In genomic region chr20:62405108-62405980, GRCh38 we compare ENCODE assay signal across 1 cellular context.
TF ChIP-seq lines count a peak whose summit lies in the region.

No MANE protein-coding gene starts in this region.

TF ChIP-seq in HepG2, 621 proteins besides CTCF, POLR2A, EP300 and RAD21 (continued from another document and continues in another):
- peak; percentile 84 for TF ChIP-seq ZFP91 (CRISPR knock-in tag; IDR thresholded peaks at IDR 0.05; ENCODE audit: borderline replicate concordance)
- TF ChIP-seq NR2C2 (CRISPR knock-in tag; IDR thresholded peaks at IDR 0.05; ENCODE audit: borderline replicate concordance), result peak; percentile 74; the same call in 1 of the 2 replicates
- TF ChIP-seq PCBP1 (IDR thresholded peaks at IDR 0.05; ENCODE audit: borderline replicate concordance, low read depth, low read length), result peak; percentile 42; the same call in 1 of the 2 replicates
- peak; percentile 0; the same call in 1 of the 2 replicates for TF ChIP-seq YEATS2 (CRISPR knock-in tag; IDR thresholded peaks at IDR 0.05; ENCODE audit: borderline replicate concordance)
- peak; percentile 59 for TF ChIP-seq BHLHE40 (IDR thresholded peaks at IDR 0.05; ENCODE audit: low read length)
- TF ChIP-seq HIC2 (CRISPR knock-in tag; IDR thresholded peaks at IDR 0.05; ENCODE audit: low read depth), result no peak
- no peak for TF ChIP-seq PHF21A (CRISPR knock-in tag; IDR thresholded peaks at IDR 0.05)
- TF ChIP-seq ZNF33B (CRISPR knock-in tag; IDR thresholded peaks at IDR 0.05), result peak; percentile 63; the same call in 1 of the 2 replicates
- TF ChIP-seq HNF4A (CRISPR knock-in tag; IDR thresholded peaks at IDR 0.05), result peak; percentile 55
- TF ChIP-seq CHCHD3 (CRISPR knock-in tag; IDR thresholded peaks at IDR 0.05), result peak; percentile 84; the same call in 1 of the 2 replicates
- TF ChIP-seq ATAD3A (CRISPR knock-in tag; IDR thresholded peaks at IDR 0.05), result peak; percentile 83; the same call in 1 of the 2 replicates
- no peak for TF ChIP-seq NBN (conservative IDR thresholded peaks at IDR 0.05)
- TF ChIP-seq RARG (CRISPR knock-in tag; IDR thresholded peaks at IDR 0.05; ENCODE audit: low read depth), result no peak
- TF ChIP-seq ZNF205 (CRISPR knock-in tag; IDR thresholded peaks at IDR 0.05), result 0 out of 2 replicates have a peak, but pooled peaks have one; percentile 39
- peak; percentile 77 for TF ChIP-seq KDM1A (CRISPR knock-in tag; IDR thresholded peaks at IDR 0.05)
- TF ChIP-seq NAIF1 (CRISPR knock-in tag; IDR thresholded peaks at IDR 0.05; ENCODE audit: borderline replicate concordance), result no peak
- no peak for TF ChIP-seq SP5 (CRISPR knock-in tag; IDR thresholded peaks at IDR 0.05; ENCODE audit: borderline replicate concordance, low read depth)
- TF ChIP-seq MEIS2 (CRISPR knock-in tag; IDR thresholded peaks at IDR 0.05), result peak; percentile 58; the same call in 1 of the 2 replicates
- TF ChIP-seq ZNF556 (CRISPR knock-in tag; IDR thresholded peaks at IDR 0.05; ENCODE audit: borderline replicate concordance), result 0 out of 2 replicates have a peak, but pooled peaks have one; percentile 65
- TF ChIP-seq XRCC5 (optimal IDR thresholded peaks at IDR 0.05; ENCODE audit: low read length), result peak; percentile 98
- no peak for TF ChIP-seq ZSCAN31 (CRISPR knock-in tag; IDR thresholded peaks at IDR 0.05; ENCODE audit: low read depth)
- TF ChIP-seq ZNF746 (CRISPR knock-in tag; IDR thresholded peaks at IDR 0.05), result no peak
- TF ChIP-seq PTBP1 (IDR thresholded peaks at IDR 0.05; ENCODE audit: low read depth, low read length, poor library complexity, severe bottlenecking), result peak; percentile 61
- no peak for TF ChIP-seq RFX1 (IDR thresholded peaks at IDR 0.05)
- peak; percentile 68; the same call in 1 of the 2 replicates for TF ChIP-seq BORCS8-MEF2B (CRISPR knock-in tag; IDR thresholded peaks at IDR 0.05)
- peak; percentile 95 for TF ChIP-seq CEBPG (CRISPR knock-in tag; IDR thresholded peaks at IDR 0.05)
- TF ChIP-seq EED (CRISPR knock-in tag; IDR thresholded peaks at IDR 0.05), result peak; percentile 57; the same call in 1 of the 2 replicates
- no peak for TF ChIP-seq ZNF441 (CRISPR knock-in tag; IDR thresholded peaks at IDR 0.05; ENCODE audit: borderline replicate concordance)
- peak; percentile 84 for TF ChIP-seq RXRA (CRISPR knock-in tag; IDR thresholded peaks at IDR 0.05)
- TF ChIP-seq RCOR2 (CRISPR knock-in tag; IDR thresholded peaks at IDR 0.05), result peak; percentile 62; the same call in 1 of the 2 replicates
- peak; percentile 99 for TF ChIP-seq ATF7 (IDR thresholded peaks at IDR 0.05)
- TF ChIP-seq ATF7 (CRISPR knock-in tag; IDR thresholded peaks at IDR 0.05), result peak; percentile 97
- TF ChIP-seq ZBTB25 (CRISPR knock-in tag; IDR thresholded peaks at IDR 0.05), result peak; percentile 70; the same call in 1 of the 2 replicates
- peak; percentile 76; the same call in 1 of the 2 replicates for TF ChIP-seq TARDBP (CRISPR knock-in tag; IDR thresholded peaks at IDR 0.05)
- peak; percentile 79 for TF ChIP-seq RBM39 (IDR thresholded peaks at IDR 0.05; ENCODE audit: low read depth, low read length, poor library complexity, severe bottlenecking)
- TF ChIP-seq JUN (CRISPR knock-in tag; IDR thresholded peaks at IDR 0.05), result peak; percentile 74
- 0 out of 2 replicates have a peak, but pooled peaks have one; percentile 23 for TF ChIP-seq TFDP1 (CRISPR knock-in tag; IDR thresholded peaks at IDR 0.05; ENCODE audit: borderline replicate concordance)
- peak; percentile 72 to 75; a peak in 3 of 4 replicates for TF ChIP-seq HMGXB4 (CRISPR knock-in tag; IDR thresholded peaks at IDR 0.05; ENCODE audit: borderline replicate concordance in 1 of 2, low read depth in 1 of 2)
- TF ChIP-seq SSRP1 (CRISPR knock-in tag; IDR thresholded peaks at IDR 0.05), result no peak
- TF ChIP-seq MBNL3 (CRISPR knock-in tag; conservative IDR thresholded peaks at IDR 0.05), result no peak
- peak; percentile 84 for TF ChIP-seq JUND (CRISPR knock-in tag; IDR thresholded peaks at IDR 0.05)
- no peak; the same call in 1 of the 2 replicates for TF ChIP-seq NRL (CRISPR knock-in tag; IDR thresholded peaks at IDR 0.05; ENCODE audit: borderline replicate concordance)
- TF ChIP-seq ZC3H13 (CRISPR knock-in tag; IDR thresholded peaks at IDR 0.05), result peak; percentile 6; the same call in 1 of the 2 replicates
- TF ChIP-seq ZBTB21 (CRISPR knock-in tag; IDR thresholded peaks at IDR 0.05), result peak; percentile 96
- 0 out of 2 replicates have a peak, but pooled peaks have one; percentile 44 for TF ChIP-seq SAFB2 (CRISPR knock-in tag; IDR thresholded peaks at IDR 0.05; ENCODE audit: borderline replicate concordance, low read depth)
- no peak for TF ChIP-seq REL (CRISPR knock-in tag; conservative IDR thresholded peaks at IDR 0.05)
- 0 out of 2 replicates have a peak, but pooled peaks have one; percentile 48 for TF ChIP-seq CCDC6 (CRISPR knock-in tag; IDR thresholded peaks at IDR 0.05)
- TF ChIP-seq FOXA3 (CRISPR knock-in tag; IDR thresholded peaks at IDR 0.05), result peak; percentile 47; the same call in 1 of the 2 replicates
- TF ChIP-seq SP1 (IDR thresholded peaks at IDR 0.05), result no peak
- peak; percentile 46; the same call in 1 of the 2 replicates for TF ChIP-seq SP1 (CRISPR knock-in tag; IDR thresholded peaks at IDR 0.05)
- peak; percentile 67 for TF ChIP-seq GABPB1 (CRISPR knock-in tag; IDR thresholded peaks at IDR 0.05)
- TF ChIP-seq ZNF263 (CRISPR knock-in tag; IDR thresholded peaks at IDR 0.05), result peak; percentile 84
- TF ChIP-seq ZNF639 (CRISPR knock-in tag; conservative IDR thresholded peaks at IDR 0.05), result 0 out of 2 replicates have a peak, but pooled peaks have one; percentile 44
- TF ChIP-seq ZHX1 (CRISPR knock-in tag; IDR thresholded peaks at IDR 0.05; ENCODE audit: low read depth), result peak; percentile 91
- peak; percentile 85 for TF ChIP-seq ATF3 (CRISPR knock-in tag; IDR thresholded peaks at IDR 0.05)
